33 cellular contexts compared by ENCODE assay signal in genomic region chr9:70462300-70462699, GRCh38.
"Had no signal": no experiment of that assay in that cellular context is flagged by ENCODE, and none has a peak within 500 bp of the region (broad histone marks: within the 10 kb centered on the region; RNA-seq: fewer than 3 reads in every experiment).

No MANE protein-coding gene starts in this region.

- FAIRE-seq: bronchial epithelial cell, RCC 7860, TTC549 had no signal

- H3K4me2 ChIP-seq: KMS-11, PC-9 had no signal

- H3K27me3 Mint-ChIP-seq: activated CD4-positive, alpha-beta T cell treated with anti-CD3 and anti-CD28 coated beads, Interleukin-2, amount 10 ng/mL, durations not matched to agents 24 days and 14 days; activated CD8-positive, alpha-beta T cell treated with anti-CD3 and anti-CD28 coated beads for 36 hours; activated naive CD4-positive, alpha-beta T cell treated with anti-CD3 and anti-CD28 coated beads, Interleukin-2, amount 10 ng/mL, durations not matched to agents 7 days and 5 days; activated naive CD8-positive, alpha-beta T cell; activated naive CD8-positive, alpha-beta T cell treated with anti-CD3 and anti-CD28 coated beads, Interleukin-2, amount 50 U/mL, for 24 hours had no signal

- H3K4me3 Mint-ChIP-seq: activated CD4-positive, alpha-beta T cell treated with anti-CD3 and anti-CD28 coated beads, Interleukin-2, amount 10 ng/mL, durations not matched to agents 24 days and 14 days; activated CD8-positive, alpha-beta T cell treated with anti-CD3 and anti-CD28 coated beads for 36 hours; activated naive CD4-positive, alpha-beta T cell treated with anti-CD3 and anti-CD28 coated beads, Interleukin-2, amount 10 ng/mL, durations not matched to agents 7 days and 5 days; activated naive CD8-positive, alpha-beta T cell; activated naive CD8-positive, alpha-beta T cell treated with anti-CD3 and anti-CD28 coated beads, Interleukin-2, amount 50 U/mL, for 24 hours; activated T-cell treated with anti-CD3 and anti-CD28 coated beads, Interleukin-2, amount 50 U/mL, for 72 hours; brain; T-helper 2 cell treated with Interferon-gamma antibody and Interleukin-4, amounts not matched to agents 5 μg/mL and 100 μg/mL, for 36 hours had no signal

- DNase-seq: activated CD4-positive, alpha-beta T cell treated with anti-CD3 and anti-CD28 coated beads, Interleukin-2, amount 10 ng/mL, durations not matched to agents 24 days and 14 days; activated CD4-positive, alpha-beta T cell treated with anti-CD3 and anti-CD28 coated beads, Interleukin-2, amount 50 U/mL, for 4 hours; activated CD8-positive, alpha-beta T cell treated with anti-CD3 and anti-CD28 coated beads for 36 hours; activated gamma-delta T cell; activated naive CD4-positive, alpha-beta T cell treated with anti-CD3 and anti-CD28 coated beads, Interleukin-2, amount 10 ng/mL, durations not matched to agents 7 days and 5 days; activated naive CD8-positive, alpha-beta T cell treated with anti-CD3 and anti-CD28 coated beads, Interleukin-2, amount 50 U/mL, for 24 hours; activated T-cell treated with anti-CD3 and anti-CD28 coated beads, Interleukin-2, amount 50 U/mL, for 1 hour; activated T-cell treated with anti-CD3 and anti-CD28 coated beads, Interleukin-2, amount 50 U/mL, for 72 hours; anterior cingulate cortex; caudate nucleus; cerebellar nuclear complex; NCI-H1092 treated with DMSO at 0.1 percent for 48 hours; NCI-H1417 treated with DMSO at 0.1 percent for 48 hours; NCI-H187 treated with DMSO at 0.1 percent for 48 hours; NCI-H2081; NCI-H226; NCI-H446 treated with DMSO at 0.1 percent for 48 hours; NCI-H524; NCI-H69; NCI-H82; NK-92 treated with Interleukin-12 subunit alpha and Interleukin-12 subunit beta, amount 100 ng/mL, for 24 hours; PC-9; SIG-M5 had no signal

- H3K4me1 Mint-ChIP-seq: brain had no signal

- ATAC-seq: activated CD8-positive, alpha-beta T cell treated with anti-CD3 and anti-CD28 coated beads for 36 hours; activated naive CD8-positive, alpha-beta T cell treated with anti-CD3 and anti-CD28 coated beads, Interleukin-2, amount 50 U/mL, for 24 hours; activated T-cell treated with anti-CD3 and anti-CD28 coated beads, Interleukin-2, amount 50 U/mL, for 72 hours; Right ventricle myocardium inferior had no signal

- H3K27ac ChIP-seq: KMS-11, PC-9, RWPE1 had no signal

- H3K4me3 ChIP-seq: PC-9 had no signal

- H3K36me3 Mint-ChIP-seq: activated naive CD4-positive, alpha-beta T cell treated with anti-CD3 and anti-CD28 coated beads, Interleukin-2, amount 10 ng/mL, durations not matched to agents 7 days and 5 days; activated naive CD8-positive, alpha-beta T cell; brain had no signal

- H3K27ac Mint-ChIP-seq: activated CD4-positive, alpha-beta T cell treated with anti-CD3 and anti-CD28 coated beads, Interleukin-2, amount 10 ng/mL, durations not matched to agents 24 days and 14 days; activated CD8-positive, alpha-beta T cell treated with anti-CD3 and anti-CD28 coated beads for 36 hours; activated naive CD4-positive, alpha-beta T cell treated with anti-CD3 and anti-CD28 coated beads, Interleukin-2, amount 10 ng/mL, durations not matched to agents 7 days and 5 days; activated naive CD8-positive, alpha-beta T cell; activated naive CD8-positive, alpha-beta T cell treated with anti-CD3 and anti-CD28 coated beads, Interleukin-2, amount 50 U/mL, for 24 hours; activated T-cell treated with anti-CD3 and anti-CD28 coated beads, Interleukin-2, amount 50 U/mL, for 72 hours; activated T-helper 2 cell treated with anti-CD3 and anti-CD28 coated beads, Interferon-gamma antibody, Interleukin-2, Interleukin-4, amounts not matched to agents 10 μg/mL and 5 μg/mL and 100 μg/mL, durations not matched to agents 14 hours and 24 hours and 36 hours; brain; T-helper 2 cell treated with Interferon-gamma antibody and Interleukin-4, amounts not matched to agents 5 μg/mL and 100 μg/mL, for 36 hours had no signal

- H2AFZ ChIP-seq: PC-9 had no signal

- H3K9ac ChIP-seq: KMS-11 had no signal

- H3K9me3 Mint-ChIP-seq: activated CD8-positive, alpha-beta T cell treated with anti-CD3 and anti-CD28 coated beads for 36 hours; activated naive CD4-positive, alpha-beta T cell treated with anti-CD3 and anti-CD28 coated beads, Interleukin-2, amount 10 ng/mL, durations not matched to agents 7 days and 5 days; activated naive CD8-positive, alpha-beta T cell treated with anti-CD3 and anti-CD28 coated beads, Interleukin-2, amount 50 U/mL, for 24 hours; activated T-cell treated with anti-CD3 and anti-CD28 coated beads, Interleukin-2, amount 50 U/mL, for 72 hours; activated T-helper 2 cell treated with anti-CD3 and anti-CD28 coated beads, Interferon-gamma antibody, Interleukin-2, Interleukin-4, amounts not matched to agents 10 μg/mL and 5 μg/mL and 100 μg/mL, durations not matched to agents 14 hours and 24 hours and 36 hours; brain; T-helper 2 cell treated with Interferon-gamma antibody and Interleukin-4, amounts not matched to agents 5 μg/mL and 100 μg/mL, for 36 hours had no signal
